ENCODE assay signal across 25 cellular contexts in the genomic region with DNA sequence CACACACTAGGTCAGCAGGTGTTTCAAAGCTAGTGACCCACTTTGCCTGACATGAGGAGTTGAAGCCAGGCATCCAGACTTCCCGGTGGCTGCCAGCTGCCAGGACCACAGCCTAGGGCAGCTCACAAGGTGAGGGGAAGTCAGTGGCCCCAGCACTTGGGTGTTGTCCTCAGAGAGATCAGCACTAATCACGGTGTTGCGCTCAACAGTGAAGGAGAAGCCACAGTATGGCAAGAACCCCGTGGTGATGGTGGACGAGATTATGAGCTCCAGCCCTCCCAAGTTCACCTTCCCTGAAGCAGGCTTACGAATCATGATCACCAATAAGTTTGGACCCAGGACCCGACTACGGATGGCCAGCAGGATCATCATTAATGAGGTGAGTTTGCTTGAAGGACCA.
"Had no signal": no experiment of that assay in that cellular context is flagged by ENCODE, and none has a peak within 500 bp of the region (broad histone marks: within the 10 kb centered on the region; RNA-seq: fewer than 3 reads in every experiment).

No MANE protein-coding gene starts in this region.

- H3K9me3 ChIP-seq: left ventricle myocardium inferior, pancreas, psoas muscle, right lobe of liver, testis, thyroid gland, transverse colon, upper lobe of left lung, vagina had no signal

- H3K27ac ChIP-seq: left ventricle myocardium inferior, neural progenitor cell, pancreas, psoas muscle, right lobe of liver, testis, thyroid gland, transverse colon, upper lobe of left lung, vagina had no signal

- DNase-seq: hippocampal formation; immature natural killer cell; left ventricle myocardium inferior; mesendoderm; naive B cell; natural killer cell; nephron progenitor cell; pancreas; psoas muscle; stimulated activated CD4-positive, alpha-beta T cell treated with anti-CD3 and anti-CD28 coated beads, Interleukin-1b, Interleukin-23, amount 100 ng/mL, for 48 hours; stimulated activated CD4-positive, alpha-beta T cell treated with anti-CD3 and anti-CD28 coated beads, Interleukin-2, amount 100 ng/mL, for 48 hours; stimulated activated CD4-positive, alpha-beta T cell treated with anti-CD3 and anti-CD28 coated beads, Interleukin-4, amount 100 ng/mL, for 4 hours; stimulated activated CD8-positive, alpha-beta memory T cell treated with anti-CD3 and anti-CD28 coated beads, Interleukin-4, amount 100 ng/mL, for 48 hours; stimulated activated naive CD4-positive, alpha-beta T cell treated with Interleukin-2 at 50 U/mL for 16 hours; stimulated activated naive CD8-positive, alpha-beta T cell treated with anti-CD3 and anti-CD28 coated beads, Interleukin-15, amount 100 ng/mL, for 72 hours; testis; thyroid gland; transverse colon; upper lobe of left lung had no signal

- ATAC-seq: natural killer cell; pancreas; psoas muscle; right lobe of liver; stimulated activated memory B cell treated with anti-CD40 and anti-IgM and Interleukin-4, amounts not matched to agents 10 μg/mL and 1 μg/mL and 100 μg/mL, for 72 hours; stimulated activated naive CD8-positive, alpha-beta T cell treated with anti-CD3 and anti-CD28 coated beads, Interleukin-15, amount 100 ng/mL, for 72 hours had no signal

- H3K4me1 ChIP-seq: neural progenitor cell, pancreas, psoas muscle, right lobe of liver, thyroid gland, transverse colon, vagina had no signal

- H3K27me3 ChIP-seq: neural progenitor cell, pancreas, right lobe of liver, testis, thyroid gland, transverse colon, upper lobe of left lung, vagina had no signal

- H3K36me3 ChIP-seq: left ventricle myocardium inferior, neural progenitor cell, pancreas, right lobe of liver, thyroid gland, transverse colon, upper lobe of left lung, vagina had no signal

- H3K4me3 ChIP-seq: left ventricle myocardium inferior, lung, neural progenitor cell, pancreas, psoas muscle, right lobe of liver, smooth muscle cell, testis, thyroid gland, transverse colon, upper lobe of left lung, vagina had no signal
